10 cellular contexts compared by ENCODE assay signal in genomic region chr19:17755977-17756670, GRCh38. TPM values are rescaled to one million over a fixed set of nuclear protein-coding genes. Genes with fewer than 3 reads are reported as not detected.
DNase-seq lines count a peak whose midpoint lies in the region; ATAC-seq lines count a peak whose summit lies in the region.
"Had no signal": no experiment of that assay in that cellular context is flagged by ENCODE, and none has a peak within 500 bp of the region (broad histone marks: within the 10 kb centered on the region; RNA-seq: fewer than 3 reads in every experiment).

No MANE protein-coding gene starts in this region.

- peak overlapping the region; percentile 37 for H3K27ac Mint-ChIP-seq in activated CD4-positive, alpha-beta T cell treated with anti-CD3 and anti-CD28 coated beads, Interleukin-2, amount 10 ng/mL, durations not matched to agents 24 days and 14 days
- peak overlapping the region; percentile 77 for H3K27ac Mint-ChIP-seq in activated T-helper 17 cell treated with anti-CD3 and anti-CD28 coated beads, Interleukin-2, amount 50 U/mL, for 72 hours

- peaks cover 61% of the 10 kb centered on the region for H3K36me3 Mint-ChIP-seq in activated CD4-positive, alpha-beta T cell treated with anti-CD3 and anti-CD28 coated beads, Interleukin-2, amount 10 ng/mL, durations not matched to agents 24 days and 14 days (ENCODE audit: low read depth)
- H3K36me3 Mint-ChIP-seq in activated T-helper 17 cell treated with anti-CD3 and anti-CD28 coated beads, Interleukin-2, amount 50 U/mL, for 72 hours (ENCODE audit: low read depth): peaks cover 76% of the 10 kb centered on the region

- H3K9me3 Mint-ChIP-seq in activated CD4-positive, alpha-beta T cell treated with anti-CD3 and anti-CD28 coated beads, Interleukin-2, amount 10 ng/mL, durations not matched to agents 24 days and 14 days: no peaks in the 10 kb centered on the region
- no peaks in the 10 kb centered on the region for H3K9me3 Mint-ChIP-seq in activated T-helper 17 cell treated with anti-CD3 and anti-CD28 coated beads, Interleukin-2, amount 50 U/mL, for 72 hours

- no peak overlapping the region for H3K4me3 Mint-ChIP-seq in activated CD4-positive, alpha-beta T cell treated with anti-CD3 and anti-CD28 coated beads, Interleukin-2, amount 10 ng/mL, durations not matched to agents 24 days and 14 days
- peak overlapping the region; percentile 42 for H3K4me3 Mint-ChIP-seq in activated T-helper 17 cell treated with anti-CD3 and anti-CD28 coated beads, Interleukin-2, amount 50 U/mL, for 72 hours

- peaks cover 39% of the 10 kb centered on the region for H3K4me1 Mint-ChIP-seq in activated CD4-positive, alpha-beta T cell treated with anti-CD3 and anti-CD28 coated beads, Interleukin-2, amount 10 ng/mL, durations not matched to agents 24 days and 14 days
- H3K4me1 Mint-ChIP-seq in activated T-helper 17 cell treated with anti-CD3 and anti-CD28 coated beads, Interleukin-2, amount 50 U/mL, for 72 hours: peaks cover 22% of the 10 kb centered on the region

- intact Hi-C loops in activated CD4-positive, alpha-beta T cell treated with anti-CD3 and anti-CD28 coated beads, Interleukin-2, amount 10 ng/mL, durations not matched to agents 24 days and 14 days (cut with micrococcal nuclease): no loop called here
- intact Hi-C loops in posterior vena cava (cut with DNase I): no loop called here

- peak; percentile 80 for DNase-seq in activated CD4-positive, alpha-beta T cell treated with anti-CD3 and anti-CD28 coated beads, Interleukin-2, amount 10 ng/mL, durations not matched to agents 24 days and 14 days
- no peak for DNase-seq in activated CD4-positive, alpha-beta T cell treated with anti-CD3 and anti-CD28 coated beads for 1 hour
- DNase-seq in NCI-H1694 (lab: John Stamatoyannopoulos, UW) (peak; percentile 67), left kidney (ENCODE audit: low read depth, low spot score) (peak; percentile 91), posterior vena cava (ENCODE audit: low spot score) (no peak)
- DNase-seq: left cardiac atrium had no signal

- ATAC-seq in activated T-helper 17 cell treated with anti-CD3 and anti-CD28 coated beads, Interleukin-2, amount 50 U/mL, for 72 hours (replicated peaks): no peak
- no peak for ATAC-seq in GM21515 (IDR thresholded peaks at IDR 0.05; ENCODE audit: unreplicated experiment)
- ATAC-seq in GM19452 (IDR thresholded peaks at IDR 0.05; ENCODE audit: unreplicated experiment): no peak

- H3K27me3 Mint-ChIP-seq in activated CD4-positive, alpha-beta T cell treated with anti-CD3 and anti-CD28 coated beads, Interleukin-2, amount 10 ng/mL, durations not matched to agents 24 days and 14 days: no peaks in the 10 kb centered on the region
- no peaks in the 10 kb centered on the region for H3K27me3 Mint-ChIP-seq in activated T-helper 17 cell treated with anti-CD3 and anti-CD28 coated beads, Interleukin-2, amount 50 U/mL, for 72 hours

RNA-seq across cellular contexts. Expression of gene FCHO1, which starts 4.8 kb away (rescaled TPM):
- 91.9 and 96.2 TPM in 2 replicates for total RNA-seq in activated CD4-positive, alpha-beta T cell treated with anti-CD3 and anti-CD28 coated beads, Interleukin-2, amount 10 ng/mL, durations not matched to agents 24 days and 14 days
- 10 to 100 TPM; 64.0 to 75.5 TPM for total RNA-seq in activated T-helper 17 cell treated with anti-CD3 and anti-CD28 coated beads, Interleukin-2, amount 50 U/mL, for 72 hours
- 1 to 10 TPM; 2.0 to 2.1 TPM for total RNA-seq in posterior vena cava

RNA-seq across cellular contexts. Expression of gene MAP1S, which starts 36.8 kb away (rescaled TPM):
- total RNA-seq in activated CD4-positive, alpha-beta T cell treated with anti-CD3 and anti-CD28 coated beads, Interleukin-2, amount 10 ng/mL, durations not matched to agents 24 days and 14 days: 69.0 and 70.3 TPM in 2 replicates
- 10 to 100 TPM; 74.0 to 83.7 TPM for total RNA-seq in activated T-helper 17 cell treated with anti-CD3 and anti-CD28 coated beads, Interleukin-2, amount 50 U/mL, for 72 hours
- total RNA-seq in posterior vena cava: 10 to 100 TPM; 50.8 to 57.0 TPM

RNA-seq across cellular contexts. Expression of gene B3GNT3, which starts 38.8 kb away (rescaled TPM):
- total RNA-seq in activated CD4-positive, alpha-beta T cell treated with anti-CD3 and anti-CD28 coated beads, Interleukin-2, amount 10 ng/mL, durations not matched to agents 24 days and 14 days: not detected in 2 replicates
- 1 to 10 TPM in 1 of 2 donors, not detected in 1; 1.2 TPM for total RNA-seq in activated T-helper 17 cell treated with anti-CD3 and anti-CD28 coated beads, Interleukin-2, amount 50 U/mL, for 72 hours
- total RNA-seq in posterior vena cava: under 1 TPM in 1 of 2 donors, not detected in 1; 0.28 TPM
- total RNA-seq: T-helper 2 cell treated with Interferon-gamma antibody and Interleukin-4, amounts not matched to agents 100 ng/mL and 5 ng/mL, for 36 hours had no signal

Comparison
In these comparisons a context has a peak if more than half of its experiments do, and no peak if none do; other contexts are left out.
1. DNase-seq: peak in activated CD4-positive, alpha-beta T cell treated with anti-CD3 and anti-CD28 coated beads, Interleukin-2, amount 10 ng/mL, durations not matched to agents 24 days and 14 days (single experiment), NCI-H1694 (single experiment) and left kidney (single experiment); none in activated CD4-positive, alpha-beta T cell treated with anti-CD3 and anti-CD28 coated beads for 1 hour (single experiment) and posterior vena cava (single experiment).
2. RNA of gene FCHO1, which starts 4.8 kb away (total RNA-seq): 91.9 to 96.2 TPM in activated CD4-positive, alpha-beta T cell treated with anti-CD3 and anti-CD28 coated beads, Interleukin-2, amount 10 ng/mL, durations not matched to agents 24 days and 14 days and 64.0 to 75.5 TPM in activated T-helper 17 cell treated with anti-CD3 and anti-CD28 coated beads, Interleukin-2, amount 50 U/mL, for 72 hours; 2.0 to 2.1 TPM in posterior vena cava; every median in the first group is over 10 times any median in the second.